8 cellular contexts compared by ENCODE assay signal in genomic region chr4:152937280-152937534, GRCh38. TPM values are rescaled to one million over a fixed set of nuclear protein-coding genes. Genes with fewer than 3 reads are reported as not detected.
DNase-seq lines count a peak whose midpoint lies in the region; ATAC-seq and TF ChIP-seq lines count a peak whose summit lies in the region.

No MANE protein-coding gene starts in this region.

- H3K4me1 ChIP-seq in HEK293 (ENCODE audit: control insufficient read depth, insufficient read depth, low read length), result no peaks in the 10 kb centered on the region
- H3K4me1 ChIP-seq in iPS-18a (ENCODE audit: control insufficient read depth, low read depth, low read length), result peaks cover 16% of the 10 kb centered on the region

- H3K27ac Mint-ChIP-seq in activated T-helper 1 cell treated with anti-CD3 and anti-CD28 coated beads, Interleukin-12 subunit alpha, Interleukin-12 subunit beta, Interleukin-2, Interleukin-4 antibody, amounts not matched to agents 30 ng/mL and 10 ng/mL and 1 ng/mL, durations not matched to agents 14 hours and 24 hours and 36 hours, result no peak overlapping the region
- H3K27ac Mint-ChIP-seq in stimulated activated memory B cell treated with anti-CD40 and anti-IgM and Interleukin-4, amounts not matched to agents 10 μg/mL and 1 μg/mL and 100 μg/mL, for 72 hours, result no peak overlapping the region

- H3K9me3 ChIP-seq in HEK293 (ENCODE audit: control insufficient read depth, insufficient read depth, low read depth, low read length), result no peaks in the 10 kb centered on the region
- no peaks in the 10 kb centered on the region for H3K9me3 ChIP-seq in iPS-18a (ENCODE audit: control insufficient read depth, low read depth, low read length)

- POLR2A ChIA-PET in HEK293 (lab: Yijun Ruan, JAX), result no interaction called here

- TF ChIP-seq CTCF in HEK293 (tag by site-specific recombination; IDR thresholded peaks at IDR 0.05), result no peak

- H3K9me3 Mint-ChIP-seq in activated T-helper 1 cell treated with anti-CD3 and anti-CD28 coated beads, Interleukin-12 subunit alpha, Interleukin-12 subunit beta, Interleukin-2, Interleukin-4 antibody, amounts not matched to agents 30 ng/mL and 10 ng/mL and 1 ng/mL, durations not matched to agents 14 hours and 24 hours and 36 hours, result no peaks in the 10 kb centered on the region
- H3K9me3 Mint-ChIP-seq in stimulated activated memory B cell treated with anti-CD40 and anti-IgM and Interleukin-4, amounts not matched to agents 10 μg/mL and 1 μg/mL and 100 μg/mL, for 72 hours, result no peaks in the 10 kb centered on the region

- H3K4me3 ChIP-seq in HEK293 (ENCODE audit: low read depth, low read length) (peak overlapping the region; percentile 67), iPS-18a (ENCODE audit: low read length) (peak overlapping the region; percentile 79)

- peaks cover 24% of the 10 kb centered on the region for H3K4me1 Mint-ChIP-seq in activated T-helper 1 cell treated with anti-CD3 and anti-CD28 coated beads, Interleukin-12 subunit alpha, Interleukin-12 subunit beta, Interleukin-2, Interleukin-4 antibody, amounts not matched to agents 30 ng/mL and 10 ng/mL and 1 ng/mL, durations not matched to agents 14 hours and 24 hours and 36 hours (ENCODE audit: low read depth)
- peaks cover 27% of the 10 kb centered on the region for H3K4me1 Mint-ChIP-seq in stimulated activated memory B cell treated with anti-CD40 and anti-IgM and Interleukin-4, amounts not matched to agents 10 μg/mL and 1 μg/mL and 100 μg/mL, for 72 hours

- H3K36me3 ChIP-seq in HEK293 (ENCODE audit: control insufficient read depth in 2 of 2, insufficient read depth in 1 of 2, low read length in 2 of 2), result no peaks in the 10 kb centered on the region
- H3K36me3 ChIP-seq in iPS-18a (ENCODE audit: control insufficient read depth, low read depth, low read length), result no peaks in the 10 kb centered on the region

- DNase-seq in activated T-helper 1 cell treated with anti-CD3 and anti-CD28 coated beads, Interleukin-12 subunit alpha, Interleukin-12 subunit beta, Interleukin-2, Interleukin-4 antibody, amounts not matched to agents 30 ng/mL and 10 ng/mL and 1 ng/mL, durations not matched to agents 14 hours and 24 hours and 36 hours (ENCODE audit: low spot score), result no peak
- no peak for DNase-seq in iPS-NIHi7 (ENCODE audit: extremely low spot score)

- peak overlapping the region; percentile 42 for H3K4me3 Mint-ChIP-seq in activated T-helper 1 cell treated with anti-CD3 and anti-CD28 coated beads, Interleukin-12 subunit alpha, Interleukin-12 subunit beta, Interleukin-2, Interleukin-4 antibody, amounts not matched to agents 30 ng/mL and 10 ng/mL and 1 ng/mL, durations not matched to agents 14 hours and 24 hours and 36 hours
- H3K4me3 Mint-ChIP-seq in stimulated activated memory B cell treated with anti-CD40 and anti-IgM and Interleukin-4, amounts not matched to agents 10 μg/mL and 1 μg/mL and 100 μg/mL, for 72 hours, result peak overlapping the region; percentile 67

- peak overlapping the region; percentile 65 for H3K9ac ChIP-seq in iPS-18a (ENCODE audit: low read length)

- peaks cover 2% of the 10 kb centered on the region for H3K36me3 Mint-ChIP-seq in activated T-helper 1 cell treated with anti-CD3 and anti-CD28 coated beads, Interleukin-12 subunit alpha, Interleukin-12 subunit beta, Interleukin-2, Interleukin-4 antibody, amounts not matched to agents 30 ng/mL and 10 ng/mL and 1 ng/mL, durations not matched to agents 14 hours and 24 hours and 36 hours (ENCODE audit: low read depth)
- H3K36me3 Mint-ChIP-seq in stimulated activated memory B cell treated with anti-CD40 and anti-IgM and Interleukin-4, amounts not matched to agents 10 μg/mL and 1 μg/mL and 100 μg/mL, for 72 hours, result no peaks in the 10 kb centered on the region

- H3K27ac ChIP-seq in HEK293 (ENCODE audit: extremely low read depth, low read depth, low read length) (no peak overlapping the region), iPS-18a (ENCODE audit: low read length) (no peak overlapping the region)

- H3K27me3 Mint-ChIP-seq in activated T-helper 1 cell treated with anti-CD3 and anti-CD28 coated beads, Interleukin-12 subunit alpha, Interleukin-12 subunit beta, Interleukin-2, Interleukin-4 antibody, amounts not matched to agents 30 ng/mL and 10 ng/mL and 1 ng/mL, durations not matched to agents 14 hours and 24 hours and 36 hours (ENCODE audit: insufficient read depth), result peaks cover 71% of the 10 kb centered on the region
- H3K27me3 Mint-ChIP-seq in stimulated activated memory B cell treated with anti-CD40 and anti-IgM and Interleukin-4, amounts not matched to agents 10 μg/mL and 1 μg/mL and 100 μg/mL, for 72 hours, result peaks cover 48% of the 10 kb centered on the region

- peaks cover 45% of the 10 kb centered on the region for H3K27me3 ChIP-seq in iPS-18a (ENCODE audit: control insufficient read depth, insufficient read depth, low read length)

- CTCF ChIA-PET in HEK293 (lab: Yijun Ruan, JAX), result interaction anchor here (1.1 kb wide), 1 partner anchor 205 kb away, joined by 3 read pairs; no protein-coding TSS in a partner anchor

- ATAC-seq in stimulated activated memory B cell treated with anti-CD40 and anti-IgM and Interleukin-4, amounts not matched to agents 10 μg/mL and 1 μg/mL and 100 μg/mL, for 72 hours, result no peak
- ATAC-seq in HG03469 (IDR thresholded peaks at IDR 0.05; ENCODE audit: unreplicated experiment) (no peak), HG03442 (IDR thresholded peaks at IDR 0.05; ENCODE audit: unreplicated experiment) (no peak), HG03565 (IDR thresholded peaks at IDR 0.05; ENCODE audit: unreplicated experiment) (no peak)

- intact Hi-C loops in activated T-helper 1 cell treated with anti-CD3 and anti-CD28 coated beads, Interleukin-12 subunit alpha, Interleukin-12 subunit beta, Interleukin-2, Interleukin-4 antibody, amounts not matched to agents 30 ng/mL and 10 ng/mL and 1 ng/mL, durations not matched to agents 14 hours and 24 hours and 36 hours (cut with micrococcal nuclease), result loop anchor here (2.0 to 5.0 kb wide), 3 partner anchors 158 to 850 kb away; partner anchors contain the start of genes ARFIP1, SFRP2 and TIGD4

TF ChIP-seq in HEK293, 187 proteins besides CTCF, POLR2A, EP300 and RAD21 (continues in another document):
- TF ChIP-seq KLF9 (tag by site-specific recombination; IDR thresholded peaks at IDR 0.05; ENCODE audit: low read depth), result peak; percentile 85
- TF ChIP-seq, protein P1, sequence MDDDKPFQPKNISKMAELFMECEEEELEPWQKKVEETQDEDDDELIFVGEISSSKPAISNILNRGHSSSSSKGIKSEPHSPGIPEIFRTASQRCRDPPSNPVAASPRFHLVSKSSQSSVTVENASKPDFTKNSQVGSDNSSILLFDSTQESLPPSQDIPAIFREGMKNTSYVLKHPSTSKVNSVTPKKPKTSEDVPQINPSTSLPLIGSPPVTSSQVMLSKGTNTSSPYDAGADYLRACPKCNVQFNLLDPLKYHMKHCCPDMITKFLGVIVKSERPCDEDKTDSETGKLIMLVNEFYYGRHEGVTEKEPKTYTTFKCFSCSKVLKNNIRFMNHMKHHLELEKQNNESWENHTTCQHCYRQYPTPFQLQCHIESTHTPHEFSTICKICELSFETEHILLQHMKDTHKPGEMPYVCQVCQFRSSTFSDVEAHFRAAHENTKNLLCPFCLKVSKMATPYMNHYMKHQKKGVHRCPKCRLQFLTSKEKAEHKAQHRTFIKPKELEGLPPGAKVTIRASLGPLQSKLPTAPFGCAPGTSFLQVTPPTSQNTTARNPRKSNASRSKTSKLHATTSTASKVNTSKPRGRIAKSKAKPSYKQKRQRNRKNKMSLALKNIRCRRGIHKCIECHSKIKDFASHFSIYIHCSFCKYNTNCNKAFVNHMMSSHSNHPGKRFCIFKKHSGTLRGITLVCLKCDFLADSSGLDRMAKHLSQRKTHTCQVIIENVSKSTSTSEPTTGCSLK (tag by site-specific recombination; IDR thresholded peaks at IDR 0.05), result no peak
- TF ChIP-seq TRIM28 (IDR thresholded peaks at IDR 0.05; ENCODE audit: borderline replicate concordance, low read length), result no peak
- TF ChIP-seq ZNF114 (tag by site-specific recombination; IDR thresholded peaks at IDR 0.05), result no peak
- no peak for TF ChIP-seq ZNF660 (tag by site-specific recombination; IDR thresholded peaks at IDR 0.05)
- no peak for TF ChIP-seq ZFP3 (tag by site-specific recombination; IDR thresholded peaks at IDR 0.05; ENCODE audit: low read depth)
- peak; percentile 74 for TF ChIP-seq SP3 (tag by site-specific recombination; IDR thresholded peaks at IDR 0.05)
- no peak for TF ChIP-seq ZNF423 (tag by site-specific recombination; IDR thresholded peaks at IDR 0.05)
- TF ChIP-seq EGR2 (tag by site-specific recombination; IDR thresholded peaks at IDR 0.05; ENCODE audit: low read depth), result 0 out of 2 replicates have a peak, but pooled peaks have one; percentile 63
- TF ChIP-seq ZSCAN30 (tag by site-specific recombination; IDR thresholded peaks at IDR 0.05), result no peak
- TF ChIP-seq, protein P2, sequence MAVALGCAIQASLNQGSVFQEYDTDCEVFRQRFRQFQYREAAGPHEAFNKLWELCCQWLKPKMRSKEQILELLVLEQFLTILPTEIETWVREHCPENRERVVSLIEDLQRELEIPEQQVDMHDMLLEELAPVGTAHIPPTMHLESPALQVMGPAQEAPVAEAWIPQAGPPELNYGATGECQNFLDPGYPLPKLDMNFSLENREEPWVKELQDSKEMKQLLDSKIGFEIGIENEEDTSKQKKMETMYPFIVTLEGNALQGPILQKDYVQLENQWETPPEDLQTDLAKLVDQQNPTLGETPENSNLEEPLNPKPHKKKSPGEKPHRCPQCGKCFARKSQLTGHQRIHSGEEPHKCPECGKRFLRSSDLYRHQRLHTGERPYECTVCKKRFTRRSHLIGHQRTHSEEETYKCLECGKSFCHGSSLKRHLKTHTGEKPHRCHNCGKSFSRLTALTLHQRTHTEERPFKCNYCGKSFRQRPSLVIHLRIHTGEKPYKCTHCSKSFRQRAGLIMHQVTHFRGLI (tag by site-specific recombination; IDR thresholded peaks at IDR 0.05), result no peak
- 0 out of 2 replicates have a peak, but pooled peaks have one; percentile 0 for TF ChIP-seq ZBTB1 (tag by site-specific recombination; IDR thresholded peaks at IDR 0.05)
- TF ChIP-seq, protein P3, sequence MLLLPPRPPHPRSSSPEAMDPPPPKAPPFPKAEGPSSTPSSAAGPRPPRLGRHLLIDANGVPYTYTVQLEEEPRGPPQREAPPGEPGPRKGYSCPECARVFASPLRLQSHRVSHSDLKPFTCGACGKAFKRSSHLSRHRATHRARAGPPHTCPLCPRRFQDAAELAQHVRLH (tag by site-specific recombination; IDR thresholded peaks at IDR 0.05), result no peak
- TF ChIP-seq ZSCAN23 (tag by site-specific recombination; IDR thresholded peaks at IDR 0.05), result no peak
- no peak for TF ChIP-seq ZNF571 (tag by site-specific recombination; IDR thresholded peaks at IDR 0.05)
- no peak for TF ChIP-seq ZNF837 (tag by site-specific recombination; IDR thresholded peaks at IDR 0.05)

RNA-seq across cellular contexts. Expression of gene FHDC1, which starts 1.1 kb away (rescaled TPM):
- 0.10 TPM in 2 replicates for total RNA-seq in activated T-helper 1 cell treated with anti-CD3 and anti-CD28 coated beads, Interleukin-12 subunit alpha, Interleukin-12 subunit beta, Interleukin-2, Interleukin-4 antibody, amounts not matched to agents 30 ng/mL and 10 ng/mL and 1 ng/mL, durations not matched to agents 14 hours and 24 hours and 36 hours
